Comparison of ENCODE assay signal across 1 cellular context in the genomic region with DNA sequence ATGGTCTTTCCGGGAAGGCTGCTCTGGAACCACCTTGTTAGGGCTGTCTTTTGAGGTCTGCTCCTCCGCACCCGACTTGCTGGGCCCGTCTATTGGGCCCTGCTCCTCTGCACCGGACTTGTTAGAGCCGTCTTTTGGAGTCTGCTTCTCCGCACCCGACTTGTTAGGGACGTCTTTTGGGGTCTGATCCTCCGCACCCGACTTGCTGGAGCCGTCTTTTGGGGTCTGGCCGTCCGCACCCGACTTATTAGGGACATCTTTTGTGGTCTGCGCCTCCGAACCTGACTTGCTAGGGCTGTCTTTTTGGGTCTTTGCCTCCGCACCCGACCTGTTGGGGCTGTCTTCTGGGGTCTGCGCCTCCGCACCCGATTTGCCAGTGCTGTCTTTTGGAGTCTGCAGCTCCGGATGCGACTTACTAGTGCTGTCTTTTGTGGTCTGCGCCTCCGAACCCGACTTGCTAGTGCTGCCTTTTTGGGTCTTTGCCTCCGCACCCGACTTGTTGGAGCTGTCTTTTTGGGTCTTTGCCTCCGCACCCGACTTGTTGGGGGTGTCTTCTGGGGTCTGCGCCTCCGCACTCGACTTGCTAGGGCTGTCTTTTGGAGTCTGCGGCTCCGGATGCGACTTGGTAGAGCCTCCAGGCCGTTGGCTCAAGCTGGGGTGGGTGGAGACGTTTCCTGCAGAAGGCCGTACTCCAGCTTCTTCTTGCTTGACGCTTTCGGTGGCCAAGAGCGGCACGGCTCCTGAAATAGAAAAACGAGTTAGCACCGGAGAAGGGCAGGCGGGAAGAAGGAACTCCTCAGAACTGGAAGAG.
TF ChIP-seq lines count a peak whose summit lies in the region.

No MANE protein-coding gene starts in this region.

TF ChIP-seq in HepG2, 621 proteins besides CTCF, POLR2A, EP300 and RAD21:
- TF ChIP-seq SYNCRIP (IDR thresholded peaks at IDR 0.05; ENCODE audit: insufficient read depth, low read depth, low read length) (no peak), GATAD1 (CRISPR knock-in tag; IDR thresholded peaks at IDR 0.05) (no peak), ZNF841 (CRISPR knock-in tag; IDR thresholded peaks at IDR 0.05; ENCODE audit: borderline replicate concordance) (no peak), ZNF761 (CRISPR knock-in tag; conservative IDR thresholded peaks at IDR 0.05) (peak; percentile 81; the same call in 1 of the 2 replicates), ZNF138 (CRISPR knock-in tag; IDR thresholded peaks at IDR 0.05; ENCODE audit: low read depth) (0 out of 2 replicates have a peak, but pooled peaks have one; percentile 46), ZIK1 (CRISPR knock-in tag; IDR thresholded peaks at IDR 0.05; ENCODE audit: borderline replicate concordance, low read depth) (no peak; the same call in 1 of the 2 replicates), ZNF530 (CRISPR knock-in tag; IDR thresholded peaks at IDR 0.05; ENCODE audit: low read depth) (no peak), TOE1 (CRISPR knock-in tag; IDR thresholded peaks at IDR 0.05) (no peak), ZNF777 (CRISPR knock-in tag; IDR thresholded peaks at IDR 0.05) (0 out of 2 replicates have a peak, but pooled peaks have one; percentile 9), ZNF256 (CRISPR knock-in tag; conservative IDR thresholded peaks at IDR 0.05) (no peak), ZNF577 (CRISPR knock-in tag; IDR thresholded peaks at IDR 0.05; ENCODE audit: borderline replicate concordance, low read depth) (0 out of 2 replicates have a peak, but pooled peaks have one; percentile 13), KDM4B (CRISPR knock-in tag; IDR thresholded peaks at IDR 0.05) (no peak), ZNF143 (CRISPR knock-in tag; IDR thresholded peaks at IDR 0.05) (no peak), ZSCAN31 (CRISPR knock-in tag; IDR thresholded peaks at IDR 0.05; ENCODE audit: low read depth) (0 out of 2 replicates have a peak, but pooled peaks have one; percentile 41), PHF20 (CRISPR knock-in tag; IDR thresholded peaks at IDR 0.05) (no peak), KDM2A (CRISPR knock-in tag; IDR thresholded peaks at IDR 0.05; ENCODE audit: borderline replicate concordance, low read depth) (no peak), MED13 (CRISPR knock-in tag; IDR thresholded peaks at IDR 0.05) (0 out of 2 replicates have a peak, but pooled peaks have one; percentile 9), MEIS1 (CRISPR knock-in tag; IDR thresholded peaks at IDR 0.05; ENCODE audit: borderline replicate concordance) (peak; percentile 31; the same call in 1 of the 2 replicates), ZNF253 (CRISPR knock-in tag; IDR thresholded peaks at IDR 0.05; ENCODE audit: borderline replicate concordance) (0 out of 2 replicates have a peak, but pooled peaks have one; percentile 17), RBM39 (IDR thresholded peaks at IDR 0.05; ENCODE audit: low read depth, low read length, poor library complexity, severe bottlenecking) (peak; percentile 55), ERF (CRISPR knock-in tag; IDR thresholded peaks at IDR 0.05) (no peak), PAF1 (CRISPR knock-in tag; IDR thresholded peaks at IDR 0.05) (no peak), ZFY (CRISPR knock-in tag; IDR thresholded peaks at IDR 0.05) (0 out of 2 replicates have a peak, but pooled peaks have one; percentile 9), ZKSCAN5 (CRISPR knock-in tag; IDR thresholded peaks at IDR 0.05) (no peak), RARG (CRISPR knock-in tag; IDR thresholded peaks at IDR 0.05; ENCODE audit: low read depth) (no peak), ZNF34 (CRISPR knock-in tag; IDR thresholded peaks at IDR 0.05; ENCODE audit: borderline replicate concordance) (0 out of 2 replicates have a peak, but pooled peaks have one; percentile 13), ZNF605 (CRISPR knock-in tag; IDR thresholded peaks at IDR 0.05) (no peak), HMGA1 (CRISPR knock-in tag; conservative IDR thresholded peaks at IDR 0.05) (no peak), ZNF672 (CRISPR knock-in tag; IDR thresholded peaks at IDR 0.05) (no peak), ZNF773 (CRISPR knock-in tag; IDR thresholded peaks at IDR 0.05; ENCODE audit: borderline replicate concordance) (no peak), ZNF337 (CRISPR knock-in tag; IDR thresholded peaks at IDR 0.05; ENCODE audit: borderline replicate concordance, low read depth) (0 out of 2 replicates have a peak, but pooled peaks have one; percentile 33), ZNF121 (CRISPR knock-in tag; IDR thresholded peaks at IDR 0.05) (peak; percentile 61), ZNF547 (CRISPR knock-in tag; IDR thresholded peaks at IDR 0.05) (0 out of 2 replicates have a peak, but pooled peaks have one; percentile 38), KDM6A (CRISPR knock-in tag; IDR thresholded peaks at IDR 0.05; ENCODE audit: low read depth) (no peak), KLF9 (CRISPR knock-in tag; IDR thresholded peaks at IDR 0.05; ENCODE audit: low read depth) (no peak), ZNF572 (CRISPR knock-in tag; IDR thresholded peaks at IDR 0.05) (0 out of 2 replicates have a peak, but pooled peaks have one; percentile 36), KDM5A (IDR thresholded peaks at IDR 0.05; ENCODE audit: borderline replicate concordance, low read length) (peak; percentile 80), ZNF703 (CRISPR knock-in tag; IDR thresholded peaks at IDR 0.05; ENCODE audit: borderline replicate concordance) (0 out of 2 replicates have a peak, but pooled peaks have one; percentile 33), ZNF501 (CRISPR knock-in tag; IDR thresholded peaks at IDR 0.05) (0 out of 2 replicates have a peak, but pooled peaks have one; percentile 51), ZNF891 (CRISPR knock-in tag; IDR thresholded peaks at IDR 0.05) (peak; percentile 67; the same call in 1 of the 2 replicates), CBFB (CRISPR knock-in tag; IDR thresholded peaks at IDR 0.05) (no peak), ETV5 (CRISPR knock-in tag; IDR thresholded peaks at IDR 0.05; ENCODE audit: borderline replicate concordance) (no peak), GATAD2A (CRISPR knock-in tag; IDR thresholded peaks at IDR 0.05) (no peak)
- TF ChIP-seq, protein P1, sequence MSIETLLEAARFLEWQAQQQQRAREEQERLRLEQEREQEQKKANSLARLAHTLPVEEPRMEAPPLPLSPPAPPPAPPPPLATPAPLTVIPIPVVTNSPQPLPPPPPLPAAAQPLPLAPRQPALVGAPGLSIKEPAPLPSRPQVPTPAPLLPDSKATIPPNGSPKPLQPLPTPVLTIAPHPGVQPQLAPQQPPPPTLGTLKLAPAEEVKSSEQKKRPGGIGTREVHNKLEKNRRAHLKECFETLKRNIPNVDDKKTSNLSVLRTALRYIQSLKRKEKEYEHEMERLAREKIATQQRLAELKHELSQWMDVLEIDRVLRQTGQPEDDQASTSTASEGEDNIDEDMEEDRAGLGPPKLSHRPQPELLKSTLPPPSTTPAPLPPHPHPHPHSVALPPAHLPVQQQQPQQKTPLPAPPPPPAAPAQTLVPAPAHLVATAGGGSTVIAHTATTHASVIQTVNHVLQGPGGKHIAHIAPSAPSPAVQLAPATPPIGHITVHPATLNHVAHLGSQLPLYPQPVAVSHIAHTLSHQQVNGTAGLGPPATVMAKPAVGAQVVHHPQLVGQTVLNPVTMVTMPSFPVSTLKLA (IDR thresholded peaks at IDR 0.05): no peak
- TF ChIP-seq, protein P2, sequence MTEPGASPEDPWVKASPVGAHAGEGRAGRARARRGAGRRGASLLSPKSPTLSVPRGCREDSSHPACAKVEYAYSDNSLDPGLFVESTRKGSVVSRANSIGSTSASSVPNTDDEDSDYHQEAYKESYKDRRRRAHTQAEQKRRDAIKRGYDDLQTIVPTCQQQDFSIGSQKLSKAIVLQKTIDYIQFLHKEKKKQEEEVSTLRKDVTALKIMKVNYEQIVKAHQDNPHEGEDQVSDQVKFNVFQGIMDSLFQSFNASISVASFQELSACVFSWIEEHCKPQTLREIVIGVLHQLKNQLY (CRISPR knock-in tag; IDR thresholded peaks at IDR 0.05): no peak
- TF ChIP-seq, protein P3, sequence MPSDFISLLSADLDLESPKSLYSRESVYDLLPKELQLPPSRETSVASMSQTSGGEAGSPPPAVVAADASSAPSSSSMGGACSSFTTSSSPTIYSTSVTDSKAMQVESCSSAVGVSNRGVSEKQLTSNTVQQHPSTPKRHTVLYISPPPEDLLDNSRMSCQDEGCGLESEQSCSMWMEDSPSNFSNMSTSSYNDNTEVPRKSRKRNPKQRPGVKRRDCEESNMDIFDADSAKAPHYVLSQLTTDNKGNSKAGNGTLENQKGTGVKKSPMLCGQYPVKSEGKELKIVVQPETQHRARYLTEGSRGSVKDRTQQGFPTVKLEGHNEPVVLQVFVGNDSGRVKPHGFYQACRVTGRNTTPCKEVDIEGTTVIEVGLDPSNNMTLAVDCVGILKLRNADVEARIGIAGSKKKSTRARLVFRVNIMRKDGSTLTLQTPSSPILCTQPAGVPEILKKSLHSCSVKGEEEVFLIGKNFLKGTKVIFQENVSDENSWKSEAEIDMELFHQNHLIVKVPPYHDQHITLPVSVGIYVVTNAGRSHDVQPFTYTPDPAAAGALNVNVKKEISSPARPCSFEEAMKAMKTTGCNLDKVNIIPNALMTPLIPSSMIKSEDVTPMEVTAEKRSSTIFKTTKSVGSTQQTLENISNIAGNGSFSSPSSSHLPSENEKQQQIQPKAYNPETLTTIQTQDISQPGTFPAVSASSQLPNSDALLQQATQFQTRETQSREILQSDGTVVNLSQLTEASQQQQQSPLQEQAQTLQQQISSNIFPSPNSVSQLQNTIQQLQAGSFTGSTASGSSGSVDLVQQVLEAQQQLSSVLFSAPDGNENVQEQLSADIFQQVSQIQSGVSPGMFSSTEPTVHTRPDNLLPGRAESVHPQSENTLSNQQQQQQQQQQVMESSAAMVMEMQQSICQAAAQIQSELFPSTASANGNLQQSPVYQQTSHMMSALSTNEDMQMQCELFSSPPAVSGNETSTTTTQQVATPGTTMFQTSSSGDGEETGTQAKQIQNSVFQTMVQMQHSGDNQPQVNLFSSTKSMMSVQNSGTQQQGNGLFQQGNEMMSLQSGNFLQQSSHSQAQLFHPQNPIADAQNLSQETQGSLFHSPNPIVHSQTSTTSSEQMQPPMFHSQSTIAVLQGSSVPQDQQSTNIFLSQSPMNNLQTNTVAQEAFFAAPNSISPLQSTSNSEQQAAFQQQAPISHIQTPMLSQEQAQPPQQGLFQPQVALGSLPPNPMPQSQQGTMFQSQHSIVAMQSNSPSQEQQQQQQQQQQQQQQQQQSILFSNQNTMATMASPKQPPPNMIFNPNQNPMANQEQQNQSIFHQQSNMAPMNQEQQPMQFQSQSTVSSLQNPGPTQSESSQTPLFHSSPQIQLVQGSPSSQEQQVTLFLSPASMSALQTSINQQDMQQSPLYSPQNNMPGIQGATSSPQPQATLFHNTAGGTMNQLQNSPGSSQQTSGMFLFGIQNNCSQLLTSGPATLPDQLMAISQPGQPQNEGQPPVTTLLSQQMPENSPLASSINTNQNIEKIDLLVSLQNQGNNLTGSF (CRISPR knock-in tag; IDR thresholded peaks at IDR 0.05): no peak
- TF ChIP-seq, protein P4, sequence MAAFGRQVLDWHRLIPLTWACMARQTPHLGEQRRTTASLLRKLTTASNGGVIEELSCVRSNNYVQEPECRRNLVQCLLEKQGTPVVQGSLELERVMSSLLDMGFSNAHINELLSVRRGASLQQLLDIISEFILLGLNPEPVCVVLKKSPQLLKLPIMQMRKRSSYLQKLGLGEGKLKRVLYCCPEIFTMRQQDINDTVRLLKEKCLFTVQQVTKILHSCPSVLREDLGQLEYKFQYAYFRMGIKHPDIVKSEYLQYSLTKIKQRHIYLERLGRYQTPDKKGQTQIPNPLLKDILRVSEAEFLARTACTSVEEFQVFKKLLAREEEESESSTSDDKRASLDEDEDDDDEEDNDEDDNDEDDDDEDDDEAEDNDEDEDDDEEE (CRISPR knock-in tag; IDR thresholded peaks at IDR 0.05): 0 out of 2 replicates have a peak, but pooled peaks have one; percentile 64
- TF ChIP-seq, protein P5, sequence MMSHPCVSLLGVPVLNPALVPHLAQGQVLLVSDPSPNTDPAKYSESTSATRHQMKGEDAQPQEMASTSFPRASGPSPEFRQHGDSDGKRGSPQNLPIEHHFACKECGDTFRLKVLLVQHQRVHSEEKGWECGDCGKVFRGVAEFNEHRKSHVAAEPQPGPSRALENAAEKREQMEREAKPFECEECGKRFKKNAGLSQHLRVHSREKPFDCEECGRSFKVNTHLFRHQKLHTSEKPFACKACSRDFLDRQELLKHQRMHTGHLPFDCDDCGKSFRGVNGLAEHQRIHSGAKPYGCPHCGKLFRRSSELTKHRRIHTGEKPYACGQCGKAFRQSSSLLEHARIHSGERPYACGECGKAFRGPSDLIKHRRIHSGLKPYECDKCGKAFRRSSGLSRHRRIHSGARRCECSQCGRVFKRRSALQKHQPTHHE (CRISPR knock-in tag; IDR thresholded peaks at IDR 0.05; ENCODE audit: borderline replicate concordance): 0 out of 2 replicates have a peak, but pooled peaks have one; percentile 14
- TF ChIP-seq, protein P6, sequence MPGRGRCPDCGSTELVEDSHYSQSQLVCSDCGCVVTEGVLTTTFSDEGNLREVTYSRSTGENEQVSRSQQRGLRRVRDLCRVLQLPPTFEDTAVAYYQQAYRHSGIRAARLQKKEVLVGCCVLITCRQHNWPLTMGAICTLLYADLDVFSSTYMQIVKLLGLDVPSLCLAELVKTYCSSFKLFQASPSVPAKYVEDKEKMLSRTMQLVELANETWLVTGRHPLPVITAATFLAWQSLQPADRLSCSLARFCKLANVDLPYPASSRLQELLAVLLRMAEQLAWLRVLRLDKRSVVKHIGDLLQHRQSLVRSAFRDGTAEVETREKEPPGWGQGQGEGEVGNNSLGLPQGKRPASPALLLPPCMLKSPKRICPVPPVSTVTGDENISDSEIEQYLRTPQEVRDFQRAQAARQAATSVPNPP (CRISPR knock-in tag; IDR thresholded peaks at IDR 0.05): no peak; the same call in 1 of the 2 replicates
- TF ChIP-seq, protein P7, sequence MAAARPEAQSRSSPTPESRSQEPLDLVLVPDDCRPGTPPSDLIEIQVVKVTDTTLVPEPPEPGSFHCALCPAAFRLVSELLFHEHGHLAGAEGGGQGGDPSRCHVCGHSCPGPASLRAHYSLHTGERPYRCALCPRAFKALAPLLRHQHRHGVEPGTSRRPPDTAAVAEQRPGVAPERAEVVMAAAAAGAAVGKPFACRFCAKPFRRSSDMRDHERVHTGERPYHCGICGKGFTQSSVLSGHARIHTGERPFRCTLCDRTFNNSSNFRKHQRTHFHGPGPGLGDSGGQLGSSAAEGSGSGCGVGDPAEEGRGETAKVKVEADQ (CRISPR knock-in tag; IDR thresholded peaks at IDR 0.05; ENCODE audit: borderline replicate concordance): peak; percentile 16; the same call in 1 of the 2 replicates
- TF ChIP-seq, protein P8, sequence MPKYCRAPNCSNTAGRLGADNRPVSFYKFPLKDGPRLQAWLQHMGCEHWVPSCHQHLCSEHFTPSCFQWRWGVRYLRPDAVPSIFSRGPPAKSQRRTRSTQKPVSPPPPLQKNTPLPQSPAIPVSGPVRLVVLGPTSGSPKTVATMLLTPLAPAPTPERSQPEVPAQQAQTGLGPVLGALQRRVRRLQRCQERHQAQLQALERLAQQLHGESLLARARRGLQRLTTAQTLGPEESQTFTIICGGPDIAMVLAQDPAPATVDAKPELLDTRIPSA (CRISPR knock-in tag; IDR thresholded peaks at IDR 0.05; ENCODE audit: borderline replicate concordance): no peak
